ENCODE assay signal across 12 cellular contexts in genomic region chr11:821513-822371, GRCh38. TPM values are rescaled to one million over a fixed set of nuclear protein-coding genes. Genes with fewer than 3 reads are reported as not detected.
DNase-seq lines count a peak whose midpoint lies in the region; ATAC-seq, FAIRE-seq and TF ChIP-seq lines count a peak whose summit lies in the region.
"Had no signal": no experiment of that assay in that cellular context is flagged by ENCODE, and none has a peak within 500 bp of the region (broad histone marks: within the 10 kb centered on the region; RNA-seq: fewer than 3 reads in every experiment).

No MANE protein-coding gene starts in this region.

- CTCF ChIA-PET in CD4-positive, alpha-beta memory T cell (lab: Charles Lee; ENCODE audit: partially characterized antibody): no interaction called here
- CTCF ChIA-PET in Panc1 (lab: Charles Lee): interaction anchor here (0.7 kb wide), 1 partner anchor 8 kb away, joined by 4 read pairs; no protein-coding TSS in a partner anchor

- peak overlapping the region in 2 of 7 donors; percentile 17 to 88 for H3K27ac Mint-ChIP-seq in CD4-positive, alpha-beta memory T cell
- H3K27ac Mint-ChIP-seq: memory B cell had no signal

- DNase-seq in CD4-positive, alpha-beta memory T cell: no peak
- DNase-seq in Panc1 (ENCODE audit: low read depth, low spot score) (no peak), frontal cortex (ENCODE audit: low spot score in 2 of 2) (peak; percentile 58 to 61), psoas muscle (peak; percentile 57 to 78), HTR-8/SVneo (ENCODE audit: insufficient read length, low spot score) (no peak), prostate gland (ENCODE audit: low spot score) (no peak), GM19238 (ENCODE audit: insufficient read length, low spot score) (no peak)
- DNase-seq in stimulated activated CD4-positive, alpha-beta T cell treated with anti-CD3 and anti-CD28 coated beads, Interleukin-4, amount 100 ng/mL, for 4 hours: no peak
- DNase-seq: activated CD4-positive, CD25-positive, alpha-beta regulatory T cell; effector CD4-positive, alpha-beta T cell; H9 had no signal

- TF ChIP-seq POLR2A in prostate gland (IDR thresholded peaks at IDR 0.05): no peak

- ATAC-seq in Panc1: no peak
- ATAC-seq in psoas muscle: no peak

- no peaks in the 10 kb centered on the region for H3K9me3 Mint-ChIP-seq in CD4-positive, alpha-beta memory T cell
- H3K9me3 Mint-ChIP-seq: H9, memory B cell had no signal

- no peak overlapping the region for H3K4me3 ChIP-seq in CD4-positive, alpha-beta memory T cell (ENCODE audit: low read length in 2 of 2)
- H3K4me3 ChIP-seq in Panc1 (ENCODE audit: low read depth in 2 of 2, low read length in 2 of 2) (peak overlapping the region; percentile 80 to 88), psoas muscle (peak overlapping the region; percentile 88), prostate gland (no peak overlapping the region)

- peaks cover 5% of the 10 kb centered on the region for H3K36me3 ChIP-seq in CD4-positive, alpha-beta memory T cell (ENCODE audit: insufficient read depth, low read length)
- H3K36me3 ChIP-seq in Panc1 (ENCODE audit: control insufficient read depth, insufficient read depth, low read length) (0 out of 2 replicates have a peak, but pooled peaks cover 2% of the 10 kb centered on the region), psoas muscle (ENCODE audit: insufficient read depth in 1 of 2, low read depth in 1 of 2) (peaks cover 0 to 43% of the 10 kb centered on the region in 2 donors), prostate gland (peaks cover 8 to 16% of the 10 kb centered on the region in 2 donors)

- POLR2A ChIA-PET in CD4-positive, alpha-beta memory T cell (lab: Charles Lee; ENCODE audit: partially characterized antibody): interaction anchor here (1.3 to 6.4 kb wide), 6 partner anchors 10 to 21 kb away, joined by 3 to 109 read pairs (median 32); partner anchors contain the start of genes CD151, PIDD1, POLR2L and RPLP2
- POLR2A ChIA-PET in Panc1 (lab: Charles Lee): interaction anchor here (0.6 to 0.9 kb wide), 2 partner anchors 13 to 26 kb away, joined by 3 read pairs; no protein-coding TSS in a partner anchor

- no peaks in the 10 kb centered on the region for H3K27me3 ChIP-seq in CD4-positive, alpha-beta memory T cell (ENCODE audit: insufficient read depth, low read length)
- H3K27me3 ChIP-seq in Panc1 (ENCODE audit: control insufficient read depth, insufficient read depth, low read length) (no peaks in the 10 kb centered on the region), psoas muscle (ENCODE audit: insufficient read depth in 3 of 3, low read length in 2 of 3) (peaks cover 0 to 12% (median 0%) of the 10 kb centered on the region in 3 donors), prostate gland (replicated peaks; ENCODE audit: insufficient read depth) (no peaks in the 10 kb centered on the region)

- peaks cover 8 to 22% of the 10 kb centered on the region in 2 donors for H3K36me3 Mint-ChIP-seq in CD4-positive, alpha-beta memory T cell

- FAIRE-seq in frontal cortex (lab: Jason Lieb, UNC): no peak
- no peak for FAIRE-seq in HTR-8/SVneo (lab: Jason Lieb, UNC)

- in situ Hi-C loops in Panc1 (cut with HindIII; ENCODE audit: low pct_unique_long_range_greater_than_20kb, low sequenced_read_pairs): no loop called here

- intact Hi-C loops in CD4-positive, alpha-beta memory T cell (cut with micrococcal nuclease): no loop called here
- intact Hi-C loops in Panc1 (cut with micrococcal nuclease; ENCODE audit: unreplicated experiment): no loop called here
- intact Hi-C loops in psoas muscle (cut with DNase I): no loop called here
- intact Hi-C loops in prostate gland (cut with DNase I): no loop called here

- no TSS peak for BruUV-seq in Panc1 (replicated peaks; lab: Mats Ljungman, UMichigan)

- H3K27ac ChIP-seq in CD4-positive, alpha-beta memory T cell (ENCODE audit: low read depth, low read length): no peak overlapping the region
- H3K27ac ChIP-seq in Panc1 (ENCODE audit: low read length) (peak overlapping the region; percentile 89), psoas muscle (peak overlapping the region; percentile 96), prostate gland (peak overlapping the region in 1 of 2 donors; percentile 91)

- H3K4me3 Mint-ChIP-seq in CD4-positive, alpha-beta memory T cell: peak overlapping the region in 6 of 8 donors; percentile 17 to 94 (median 68)

- H3K27me3 Mint-ChIP-seq in CD4-positive, alpha-beta memory T cell: peaks cover 2 to 4% of the 10 kb centered on the region in 2 donors
- H3K27me3 Mint-ChIP-seq: memory B cell had no signal

- peaks cover 3 to 27% (median 13%) of the 10 kb centered on the region in 4 donors for H3K4me1 Mint-ChIP-seq in CD4-positive, alpha-beta memory T cell

- TF ChIP-seq CTCF in Panc1 (IDR thresholded peaks at IDR 0.05) (no peak), psoas muscle (IDR thresholded peaks at IDR 0.05) (no peak), prostate gland (IDR thresholded peaks at IDR 0.05) (no peak)

- peaks cover 29% of the 10 kb centered on the region for H3K4me1 ChIP-seq in CD4-positive, alpha-beta memory T cell (ENCODE audit: insufficient read depth, low read length)
- H3K4me1 ChIP-seq in Panc1 (ENCODE audit: control insufficient read depth, insufficient read depth, low read length): peaks cover 55% of the 10 kb centered on the region
- peaks cover 37% of the 10 kb centered on the region for H3K4me1 ChIP-seq in psoas muscle
- peaks cover 23% of the 10 kb centered on the region for H3K4me1 ChIP-seq in prostate gland (replicated peaks)

- no peaks in the 10 kb centered on the region for H3K9me3 ChIP-seq in CD4-positive, alpha-beta memory T cell (ENCODE audit: control insufficient read depth in 1 of 2, low read length in 2 of 2)
- H3K9me3 ChIP-seq in Panc1 (ENCODE audit: control insufficient read depth, insufficient read depth, low read depth, low read length) (no peaks in the 10 kb centered on the region), psoas muscle (no peaks in the 10 kb centered on the region), prostate gland (no peaks in the 10 kb centered on the region)

- WGBS in psoas muscle, 3 donors: 31 to 46% (median 38%) methylated on average over 20 to 22 of the region's 22 CpGs
- 73% methylated on average over 22 of the region's 22 CpGs for whole genome bisulfite sequencing in prostate gland

RNA-seq across cellular contexts. Expression of gene PNPLA2, which starts 3.0 kb away (rescaled TPM):
- 100 to 1,000 TPM; 200 to 201 TPM for total RNA-seq in CD4-positive, alpha-beta memory T cell
- polyA plus RNA-seq in CD4-positive, alpha-beta memory T cell: 10 to 100 TPM; 12.2 to 35.2 TPM
- total RNA-seq in Panc1 (2021; ENCODE audit: unreplicated experiment) (244 TPM), frontal cortex (5.3 TPM), psoas muscle (100 to 1,000 TPM; 125 to 247 (median 175) TPM), prostate gland (100 to 1,000 TPM in 1 of 2 donors, 10 to 100 TPM in 1; 61.8 to 115 TPM)
- 377 TPM for polyA plus RNA-seq in Panc1 (2012; ENCODE audit: insufficient read length)
- polyA plus RNA-seq in psoas muscle: 10 to 100 TPM; 64.8 to 87.9 (median 83.8) TPM

RNA-seq across cellular contexts. Expression of gene CRACR2B, which starts 6.0 kb away (rescaled TPM):
- total RNA-seq in CD4-positive, alpha-beta memory T cell: under 1 TPM in 1 of 2 experiments, not detected in 1; 0.55 TPM
- not detected for polyA plus RNA-seq in CD4-positive, alpha-beta memory T cell
- total RNA-seq in Panc1 (2021; ENCODE audit: unreplicated experiment) (132 TPM), frontal cortex (0.82 TPM), psoas muscle (1 to 10 TPM; 2.4 to 8.9 (median 4.1) TPM), prostate gland (10 to 100 TPM; 23.2 to 83.0 TPM)
- polyA plus RNA-seq in Panc1 (2012; ENCODE audit: insufficient read length): 167 TPM
- 1 to 10 TPM; 1.9 to 6.4 (median 2.8) TPM for polyA plus RNA-seq in psoas muscle

RNA-seq across cellular contexts. Expression of gene CD151, which starts 11.0 kb away (rescaled TPM):
- total RNA-seq in CD4-positive, alpha-beta memory T cell: 10 to 100 TPM; 20.7 to 23.4 TPM
- polyA plus RNA-seq in CD4-positive, alpha-beta memory T cell: 10 to 100 TPM in 1 of 2 donors, 1 to 10 TPM in 1; 9.7 to 24.8 TPM
- 680 TPM for total RNA-seq in Panc1 (2021; ENCODE audit: unreplicated experiment)
- 1,015 TPM for polyA plus RNA-seq in Panc1 (2012; ENCODE audit: insufficient read length)
- total RNA-seq in frontal cortex: 34.6 TPM
- total RNA-seq in psoas muscle: 100 to 1,000 TPM; 149 to 175 (median 161) TPM
- 100 to 1,000 TPM; 158 to 358 (median 224) TPM for polyA plus RNA-seq in psoas muscle
- 100 to 1,000 TPM; 313 to 362 TPM for total RNA-seq in prostate gland

RNA-seq across cellular contexts. Expression of gene RPLP2, which starts 12.0 kb away (rescaled TPM):
- total RNA-seq in CD4-positive, alpha-beta memory T cell: 1,000 to 10,000 TPM; 4,870 to 5,155 TPM
- polyA plus RNA-seq in CD4-positive, alpha-beta memory T cell: 1,000 to 10,000 TPM; 1,822 to 3,757 TPM
- 3,468 TPM for total RNA-seq in Panc1 (2021; ENCODE audit: unreplicated experiment)
- 4,274 TPM for polyA plus RNA-seq in Panc1 (2012; ENCODE audit: insufficient read length)
- total RNA-seq in frontal cortex: 210 TPM
- total RNA-seq in psoas muscle: 1,000 to 10,000 TPM; 1,082 to 1,565 (median 1,354) TPM
- 1,000 to 10,000 TPM in 1 of 3 donors, 100 to 1,000 TPM in 2; 779 to 1,781 (median 798) TPM for polyA plus RNA-seq in psoas muscle
- total RNA-seq in prostate gland: 100 to 1,000 TPM; 431 to 906 TPM

RNA-seq across cellular contexts. Expression of gene PIDD1, which starts 16.7 kb away (rescaled TPM):
- 10 to 100 TPM; 32.5 to 34.8 TPM for total RNA-seq in CD4-positive, alpha-beta memory T cell
- polyA plus RNA-seq in CD4-positive, alpha-beta memory T cell: 1 to 10 TPM; 7.0 to 7.8 TPM
- total RNA-seq in Panc1 (2021; ENCODE audit: unreplicated experiment): 75.9 TPM
- polyA plus RNA-seq in Panc1 (2012; ENCODE audit: insufficient read length): 86.9 TPM
- 5.7 TPM for total RNA-seq in frontal cortex
- total RNA-seq in psoas muscle: 10 to 100 TPM in 3 of 4 donors, 1 to 10 TPM in 1; 8.7 to 13.8 (median 10.4) TPM
- polyA plus RNA-seq in psoas muscle: 10 to 100 TPM in 2 of 3 donors, 1 to 10 TPM in 1; 9.4 to 16.2 (median 10.9) TPM
- 10 to 100 TPM; 15.3 to 60.5 TPM for total RNA-seq in prostate gland

Comparison
In these comparisons a context has a peak if more than half of its experiments do, and no peak if none do; other contexts are left out.
1. DNase-seq: peak in frontal cortex (2 of 2) and psoas muscle (2 of 2); none in CD4-positive, alpha-beta memory T cell (0 of 5), Panc1 (single experiment), stimulated activated CD4-positive, alpha-beta T cell treated with anti-CD3 and anti-CD28 coated beads, Interleukin-4, amount 100 ng/mL, for 4 hours (0 of 2), HTR-8/SVneo (single experiment), prostate gland (single experiment) and GM19238 (single experiment).
2. H3K4me3 ChIP-seq: peak in Panc1 (2 of 2) and psoas muscle (single experiment); none in CD4-positive, alpha-beta memory T cell (0 of 2) and prostate gland (0 of 2).